Comparison of ENCODE assay signal across 13 cellular contexts in the genomic region with DNA sequence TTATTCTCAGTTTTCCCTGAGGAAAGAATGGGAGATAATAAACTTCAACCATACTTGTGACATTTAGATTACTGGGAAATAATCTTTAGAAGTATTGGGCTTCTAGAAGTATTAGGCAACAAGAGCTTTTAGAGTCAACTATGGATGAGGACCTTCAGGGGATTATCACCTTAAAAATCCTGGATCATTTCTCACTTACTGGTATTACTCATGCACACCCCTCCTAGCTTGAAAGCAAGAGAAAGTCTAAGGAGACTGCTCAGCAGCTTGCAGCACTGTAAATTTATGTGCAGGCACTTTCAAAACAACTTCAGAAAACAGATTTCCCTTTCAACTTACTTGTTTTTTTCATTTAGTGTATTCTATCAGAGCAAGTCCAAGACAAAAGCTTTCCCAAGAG.
DNase-seq lines count a peak whose midpoint lies in the region; ATAC-seq and TF ChIP-seq lines count a peak whose summit lies in the region.
"Had no signal": no experiment of that assay in that cellular context is flagged by ENCODE, and none has a peak within 500 bp of the region (broad histone marks: within the 10 kb centered on the region; RNA-seq: fewer than 3 reads in every experiment).

No MANE protein-coding gene starts in this region.

- no peak overlapping the region for H3K4me3 Mint-ChIP-seq in glutamatergic neuron (ENCODE audit: unreplicated experiment)
- H3K4me3 Mint-ChIP-seq: CD14-positive monocyte; CD8-positive, alpha-beta T cell had no signal

- ATAC-seq in HG03095 (IDR thresholded peaks at IDR 0.05; ENCODE audit: unreplicated experiment) = no peak
- ATAC-seq: CD8-positive, alpha-beta T cell; HepG2 had no signal

- intact Hi-C loops in head of caudate nucleus (cut with DNase I) = no loop called here

- peaks cover 6% of the 10 kb centered on the region for H3K9me3 Mint-ChIP-seq in glutamatergic neuron (ENCODE audit: unreplicated experiment)

- no peak for TF ChIP-seq CTCF in glutamatergic neuron (IDR thresholded peaks at IDR 0.05; ENCODE audit: partially characterized antibody, unreplicated experiment)

- H3K4me1 Mint-ChIP-seq in glutamatergic neuron (ENCODE audit: low read depth, unreplicated experiment) = peaks cover 72% of the 10 kb centered on the region
- H3K4me1 Mint-ChIP-seq: CD14-positive monocyte had no signal

- no peaks in the 10 kb centered on the region for H3K36me3 Mint-ChIP-seq in glutamatergic neuron (ENCODE audit: unreplicated experiment)
- H3K36me3 Mint-ChIP-seq: CD14-positive monocyte; CD8-positive, alpha-beta T cell had no signal

- H3K27me3 Mint-ChIP-seq in glutamatergic neuron (ENCODE audit: unreplicated experiment) = peaks cover 7% of the 10 kb centered on the region

- DNase-seq in DMS 273 (lab: John Stamatoyannopoulos, UW; ENCODE audit: unreplicated experiment) = peak; percentile 45
- no peak for DNase-seq in DMS 273 treated with DMSO at 0.1 percent for 48 hours (lab: John Stamatoyannopoulos, UW)
- DNase-seq in NCI-H69 (lab: John Stamatoyannopoulos, UW) = peak; percentile 61
- DNase-seq in glutamatergic neuron = no peak
- peak; percentile 20 for DNase-seq in skeletal muscle cell (ENCODE audit: low read depth)
- DNase-seq in activated CD4-positive, alpha-beta T cell treated with anti-CD3 and anti-CD28 coated beads, Interleukin-2, amount 50 U/mL, for 48 hours = no peak
- DNase-seq in head of caudate nucleus = no peak
- DNase-seq: CD8-positive, alpha-beta T cell; DMS79 had no signal

- peak overlapping the region; percentile 10 for H3K27ac Mint-ChIP-seq in glutamatergic neuron (ENCODE audit: unreplicated experiment)
- H3K27ac Mint-ChIP-seq: CD14-positive monocyte; CD8-positive, alpha-beta T cell had no signal

- H3K4me3 ChIP-seq in skeletal muscle cell (ENCODE audit: low read depth, low read length) = no peak overlapping the region
- H3K4me3 ChIP-seq: HAP-1 had no signal

Comparison
In these comparisons a context has a peak if more than half of its experiments do, and no peak if none do; other contexts are left out.
1. DNase-seq: peak in DMS 273 (single experiment), NCI-H69 (single experiment) and skeletal muscle cell (single experiment); none in DMS 273 treated with DMSO at 0.1 percent for 48 hours (single experiment), glutamatergic neuron (single experiment), activated CD4-positive, alpha-beta T cell treated with anti-CD3 and anti-CD28 coated beads, Interleukin-2, amount 50 U/mL, for 48 hours (0 of 2) and head of caudate nucleus (0 of 42).